In the genomic region with DNA sequence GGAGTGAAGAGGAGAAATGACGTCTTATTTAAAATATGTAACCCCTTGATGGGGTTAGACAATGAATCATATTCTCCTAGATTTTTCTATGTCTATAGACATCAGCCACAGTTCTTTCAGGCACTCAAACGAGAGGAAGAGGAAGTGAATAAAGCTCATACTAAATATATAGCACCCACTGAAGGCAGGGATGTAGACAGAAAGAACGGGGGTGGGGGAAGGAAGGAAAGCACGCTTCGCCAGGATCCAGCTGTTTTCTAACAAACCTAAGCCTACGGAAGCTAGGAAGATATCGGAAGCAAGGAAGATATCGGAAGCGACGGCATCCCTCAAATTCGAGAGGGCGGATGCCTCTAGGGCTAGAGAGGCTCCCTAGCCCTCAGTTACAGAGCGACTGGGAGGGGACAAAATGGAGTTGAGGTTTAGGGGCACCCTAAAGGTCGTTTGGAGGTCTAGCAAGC, we compare ENCODE assay signal across 8 cellular contexts. TPM values are rescaled to one million over a fixed set of nuclear protein-coding genes. Genes with fewer than 3 reads are reported as not detected.
DNase-seq lines count a peak whose midpoint lies in the region; ATAC-seq and TF ChIP-seq lines count a peak whose summit lies in the region.

No MANE protein-coding gene starts in this region.

- peak overlapping the region; percentile 98 for H3K27ac Mint-ChIP-seq in stimulated activated effector memory CD8-positive, alpha-beta T cell treated with anti-CD3 and anti-CD28 coated beads, Interleukin-12 subunit alpha, Interleukin-12 subunit beta, amount 100 ng/mL, for 72 hours

- intact Hi-C loops in breast epithelium (cut with DNase I; ENCODE audit: low total_unique reads): no loop called here

- H3K4me3 ChIP-seq in AG09309 (ENCODE audit: control insufficient read depth, low read depth, low read length) (peak overlapping the region; percentile 77), SJCRH30 (peak overlapping the region; percentile 92), breast epithelium (peak overlapping the region; percentile 64 to 72 (median 69))

- H3K4me1 ChIP-seq in SJCRH30: no peaks in the 10 kb centered on the region
- no peaks in the 10 kb centered on the region for H3K4me1 ChIP-seq in breast epithelium

- H3K27ac ChIP-seq in SJCRH30 (peak overlapping the region; percentile 74), breast epithelium (peak overlapping the region; percentile 88)

- H3K9me3 ChIP-seq in SJCRH30 (replicated peaks) (no peaks in the 10 kb centered on the region), breast epithelium (no peaks in the 10 kb centered on the region)

- no peaks in the 10 kb centered on the region for H3K36me3 ChIP-seq in SJCRH30
- H3K36me3 ChIP-seq in breast epithelium: no peaks in the 10 kb centered on the region

- no peak for DNase-seq in AG09309 (ENCODE audit: low read depth)
- DNase-seq in SJCRH30: peak; percentile 23 to 45
- no peak for DNase-seq in breast epithelium (ENCODE audit: low spot score in 2 of 2)
- DNase-seq in kidney glomerular epithelial cell (lab: John Stamatoyannopoulos, UW): peak; percentile 36
- peak in 1 of 2 donors; percentile 58 for DNase-seq in stimulated activated effector memory CD8-positive, alpha-beta T cell treated with anti-CD3 and anti-CD28 coated beads, Interleukin-12 subunit alpha, Interleukin-12 subunit beta, amount 100 ng/mL, for 72 hours (ENCODE audit: low spot score in 2 of 2)
- DNase-seq in T1000 (lab: John Stamatoyannopoulos, UW): no peak

- H3K27me3 ChIP-seq in SJCRH30: no peaks in the 10 kb centered on the region
- peaks cover 0 to 42% of the 10 kb centered on the region in 2 donors for H3K27me3 ChIP-seq in breast epithelium

- no peaks in the 10 kb centered on the region for H3K9me3 Mint-ChIP-seq in stimulated activated effector memory CD8-positive, alpha-beta T cell treated with anti-CD3 and anti-CD28 coated beads, Interleukin-12 subunit alpha, Interleukin-12 subunit beta, amount 100 ng/mL, for 72 hours

- ATAC-seq in GM18907 (IDR thresholded peaks at IDR 0.05; ENCODE audit: unreplicated experiment) (peak; percentile 37), HG03139 (IDR thresholded peaks at IDR 0.05; ENCODE audit: unreplicated experiment) (peak; percentile 31)
- ATAC-seq in stimulated activated effector memory CD8-positive, alpha-beta T cell treated with anti-CD3 and anti-CD28 coated beads, Interleukin-12 subunit alpha, Interleukin-12 subunit beta, amount 100 ng/mL, for 72 hours: peak; percentile 60

- peaks cover 18% of the 10 kb centered on the region for H3K4me1 Mint-ChIP-seq in stimulated activated effector memory CD8-positive, alpha-beta T cell treated with anti-CD3 and anti-CD28 coated beads, Interleukin-12 subunit alpha, Interleukin-12 subunit beta, amount 100 ng/mL, for 72 hours

- H3K4me3 Mint-ChIP-seq in stimulated activated effector memory CD8-positive, alpha-beta T cell treated with anti-CD3 and anti-CD28 coated beads, Interleukin-12 subunit alpha, Interleukin-12 subunit beta, amount 100 ng/mL, for 72 hours: peak overlapping the region; percentile 89

- TF ChIP-seq CTCF in AG09309 (IDR thresholded peaks at IDR 0.05; ENCODE audit: control insufficient read depth, insufficient read depth, low read depth, low read length, missing control alignments): no peak
- TF ChIP-seq CTCF in breast epithelium (IDR thresholded peaks at IDR 0.05): no peak

- TF ChIP-seq POLR2A in breast epithelium (IDR thresholded peaks at IDR 0.05): no peak

- H3K36me3 Mint-ChIP-seq in stimulated activated effector memory CD8-positive, alpha-beta T cell treated with anti-CD3 and anti-CD28 coated beads, Interleukin-12 subunit alpha, Interleukin-12 subunit beta, amount 100 ng/mL, for 72 hours: peaks cover 28% of the 10 kb centered on the region

RNA-seq across cellular contexts. Expression of gene ACSL4, which starts 0.7 kb away (rescaled TPM):
- 28.7 and 31.2 TPM in 2 replicates for total RNA-seq in SJCRH30 (2014; rRNA removed; shearing (Covaris generic))
- 100 to 1,000 TPM in 1 of 3 donors, 10 to 100 TPM in 2; 77.3 to 101 (median 78.9) TPM for total RNA-seq in breast epithelium

Comparison
In these comparisons a context has a peak if more than half of its experiments do, and no peak if none do; other contexts are left out.
1. DNase-seq: peak in SJCRH30 (2 of 2) and kidney glomerular epithelial cell (single experiment); none in AG09309 (single experiment), breast epithelium (0 of 2) and T1000 (single experiment).
2. Peak in every context shown above with its lines, with median percentiles within 50 percentile points of each other: H3K4me3 ChIP-seq and ATAC-seq.